ENCODE assay signal across 1 cellular context in genomic region chr10:121927841-121928527, GRCh38.
TF ChIP-seq lines count a peak whose summit lies in the region.

ATE1 (minus strand) TSS chr10:121928031; CDS start chr10:121927949, 82 bp downstream.

TF ChIP-seq in K562, 482 proteins besides CTCF, POLR2A, EP300 and RAD21 (continued from another document and continues in another):
- TF ChIP-seq CBFA2T3 (IDR thresholded peaks at IDR 0.05), result 0 out of 2 replicates have a peak, but pooled peaks have one; percentile 4
- TF ChIP-seq DMBX1 (CRISPR knock-in tag; IDR thresholded peaks at IDR 0.05; ENCODE audit: borderline replicate concordance), result no peak
- TF ChIP-seq ZNF184 (CRISPR knock-in tag; IDR thresholded peaks at IDR 0.05), result no peak
- no peak for TF ChIP-seq ATF1 (CRISPR knock-in tag; IDR thresholded peaks at IDR 0.05)
- TF ChIP-seq ATF1 (tag; IDR thresholded peaks at IDR 0.05), result peak; percentile 35
- TF ChIP-seq BMI1 (IDR thresholded peaks at IDR 0.05; ENCODE audit: low read length), result no peak
- TF ChIP-seq, protein P1, sequence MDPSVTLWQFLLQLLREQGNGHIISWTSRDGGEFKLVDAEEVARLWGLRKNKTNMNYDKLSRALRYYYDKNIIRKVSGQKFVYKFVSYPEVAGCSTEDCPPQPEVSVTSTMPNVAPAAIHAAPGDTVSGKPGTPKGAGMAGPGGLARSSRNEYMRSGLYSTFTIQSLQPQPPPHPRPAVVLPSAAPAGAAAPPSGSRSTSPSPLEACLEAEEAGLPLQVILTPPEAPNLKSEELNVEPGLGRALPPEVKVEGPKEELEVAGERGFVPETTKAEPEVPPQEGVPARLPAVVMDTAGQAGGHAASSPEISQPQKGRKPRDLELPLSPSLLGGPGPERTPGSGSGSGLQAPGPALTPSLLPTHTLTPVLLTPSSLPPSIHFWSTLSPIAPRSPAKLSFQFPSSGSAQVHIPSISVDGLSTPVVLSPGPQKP (CRISPR knock-in tag; IDR thresholded peaks at IDR 0.05), result no peak
- TF ChIP-seq KLF13 (tag; IDR thresholded peaks at IDR 0.05; ENCODE audit: borderline replicate concordance, low read depth), result 0 out of 2 replicates have a peak, but pooled peaks have one; percentile 25
- TF ChIP-seq, protein P2, sequence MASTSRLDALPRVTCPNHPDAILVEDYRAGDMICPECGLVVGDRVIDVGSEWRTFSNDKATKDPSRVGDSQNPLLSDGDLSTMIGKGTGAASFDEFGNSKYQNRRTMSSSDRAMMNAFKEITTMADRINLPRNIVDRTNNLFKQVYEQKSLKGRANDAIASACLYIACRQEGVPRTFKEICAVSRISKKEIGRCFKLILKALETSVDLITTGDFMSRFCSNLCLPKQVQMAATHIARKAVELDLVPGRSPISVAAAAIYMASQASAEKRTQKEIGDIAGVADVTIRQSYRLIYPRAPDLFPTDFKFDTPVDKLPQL (IDR thresholded peaks at IDR 0.05; ENCODE audit: extremely low read depth, insufficient read length), result no peak
- TF ChIP-seq TBP (optimal IDR thresholded peaks at IDR 0.05; ENCODE audit: low read depth, low read length), result peak; percentile 77
- TF ChIP-seq NCOA6 (IDR thresholded peaks at IDR 0.05), result no peak
- TF ChIP-seq MEIS2 (IDR thresholded peaks at IDR 0.05; ENCODE audit: partially characterized antibody), result no peak
- no peak for TF ChIP-seq ZNF134 (CRISPR knock-in tag; conservative IDR thresholded peaks at IDR 0.05)
- peak; percentile 45; the same call in 1 of the 2 replicates for TF ChIP-seq GMEB1 (CRISPR knock-in tag; IDR thresholded peaks at IDR 0.05)
- peak; percentile 37 for TF ChIP-seq TAF9B (IDR thresholded peaks at IDR 0.05; ENCODE audit: partially characterized antibody)
- no peak for TF ChIP-seq ZNF212 (CRISPR knock-in tag; IDR thresholded peaks at IDR 0.05)
- no peak for TF ChIP-seq ZNF695 (CRISPR knock-in tag; IDR thresholded peaks at IDR 0.05)
- TF ChIP-seq PPARD (CRISPR knock-in tag; IDR thresholded peaks at IDR 0.05), result no peak
- TF ChIP-seq SMAD2 (IDR thresholded peaks at IDR 0.05; ENCODE audit: low read depth, low read length), result no peak
- peak; percentile 81 for TF ChIP-seq GABPB1 (CRISPR knock-in tag; IDR thresholded peaks at IDR 0.05)
- no peak; the same call in none of the 2 replicates for TF ChIP-seq CBX1 (IDR thresholded peaks at IDR 0.05; ENCODE audit: low read depth)
- no peak for TF ChIP-seq ZNF133 (CRISPR knock-in tag; IDR thresholded peaks at IDR 0.05)
- no peak for TF ChIP-seq BRD4 (IDR thresholded peaks at IDR 0.05)
- TF ChIP-seq SAFB2 (IDR thresholded peaks at IDR 0.05; ENCODE audit: borderline replicate concordance, low read depth, low read length, severe bottlenecking), result no peak
- TF ChIP-seq ZNF431 (CRISPR knock-in tag; IDR thresholded peaks at IDR 0.05), result 0 out of 2 replicates have a peak, but pooled peaks have one; percentile 24
- no peak for TF ChIP-seq CHD4 (IDR thresholded peaks at IDR 0.05; ENCODE audit: insufficient read depth, insufficient replicate concordance, low read depth, low read length, poor library complexity, severe bottlenecking)
- TF ChIP-seq ZNF384 (IDR thresholded peaks at IDR 0.05; ENCODE audit: low read depth, low read length), result no peak
- no peak for TF ChIP-seq ZNF12 (CRISPR knock-in tag; IDR thresholded peaks at IDR 0.05)
- TF ChIP-seq, protein P3, sequence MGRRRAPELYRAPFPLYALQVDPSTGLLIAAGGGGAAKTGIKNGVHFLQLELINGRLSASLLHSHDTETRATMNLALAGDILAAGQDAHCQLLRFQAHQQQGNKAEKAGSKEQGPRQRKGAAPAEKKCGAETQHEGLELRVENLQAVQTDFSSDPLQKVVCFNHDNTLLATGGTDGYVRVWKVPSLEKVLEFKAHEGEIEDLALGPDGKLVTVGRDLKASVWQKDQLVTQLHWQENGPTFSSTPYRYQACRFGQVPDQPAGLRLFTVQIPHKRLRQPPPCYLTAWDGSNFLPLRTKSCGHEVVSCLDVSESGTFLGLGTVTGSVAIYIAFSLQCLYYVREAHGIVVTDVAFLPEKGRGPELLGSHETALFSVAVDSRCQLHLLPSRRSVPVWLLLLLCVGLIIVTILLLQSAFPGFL (CRISPR knock-in tag; IDR thresholded peaks at IDR 0.05), result 0 out of 2 replicates have a peak, but pooled peaks have one; percentile 66
- no peak for TF ChIP-seq ARID3B (CRISPR knock-in tag; IDR thresholded peaks at IDR 0.05; ENCODE audit: borderline replicate concordance)
- no peak for TF ChIP-seq ZNF232 (CRISPR knock-in tag; IDR thresholded peaks at IDR 0.05)
- TF ChIP-seq GATAD2A (IDR thresholded peaks at IDR 0.05), result no peak
- no peak; the same call in 1 of the 2 replicates for TF ChIP-seq ZNF395 (CRISPR knock-in tag; IDR thresholded peaks at IDR 0.05)
- TF ChIP-seq CTBP1 (IDR thresholded peaks at IDR 0.05; ENCODE audit: borderline replicate concordance), result peak; percentile 26; the same call in 1 of the 2 replicates
- no peak for TF ChIP-seq ZNF24 (IDR thresholded peaks at IDR 0.05)
- TF ChIP-seq, protein P4, sequence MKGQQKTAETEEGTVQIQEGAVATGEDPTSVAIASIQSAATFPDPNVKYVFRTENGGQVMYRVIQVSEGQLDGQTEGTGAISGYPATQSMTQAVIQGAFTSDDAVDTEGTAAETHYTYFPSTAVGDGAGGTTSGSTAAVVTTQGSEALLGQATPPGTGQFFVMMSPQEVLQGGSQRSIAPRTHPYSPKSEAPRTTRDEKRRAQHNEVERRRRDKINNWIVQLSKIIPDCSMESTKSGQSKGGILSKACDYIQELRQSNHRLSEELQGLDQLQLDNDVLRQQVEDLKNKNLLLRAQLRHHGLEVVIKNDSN (CRISPR knock-in tag; IDR thresholded peaks at IDR 0.05), result no peak
- peak; percentile 25; the same call in 1 of the 2 replicates for TF ChIP-seq JUND (IDR thresholded peaks at IDR 0.05; ENCODE audit: borderline replicate concordance, low read depth, low read length)
- TF ChIP-seq JUND (tag; IDR thresholded peaks at IDR 0.05; ENCODE audit: borderline replicate concordance, low read depth, low read length), result no peak; the same call in 2 of the 3 replicates
- TF ChIP-seq NELFE (IDR thresholded peaks at IDR 0.05; ENCODE audit: insufficient read depth, insufficient read length), result no peak
- no peak for TF ChIP-seq TEAD4 (IDR thresholded peaks at IDR 0.05; ENCODE audit: low read length)
- TF ChIP-seq TEAD4 (CRISPR knock-in tag; IDR thresholded peaks at IDR 0.05; ENCODE audit: borderline replicate concordance), result no peak
- no peak for TF ChIP-seq ARHGAP35 (IDR thresholded peaks at IDR 0.05; ENCODE audit: partially characterized antibody)
- no peak for TF ChIP-seq SAP30 (IDR thresholded peaks at IDR 0.05; ENCODE audit: borderline replicate concordance, insufficient read depth, low read depth, low read length, poor library complexity, severe bottlenecking)
- no peak for TF ChIP-seq OTX1 (CRISPR knock-in tag; IDR thresholded peaks at IDR 0.05)
- TF ChIP-seq SETDB1 (IDR thresholded peaks at IDR 0.05; ENCODE audit: low read length), result no peak
- TF ChIP-seq BDP1 (IDR thresholded peaks at IDR 0.05; ENCODE audit: insufficient read depth, insufficient read length), result no peak
- TF ChIP-seq CCNT2 (IDR thresholded peaks at IDR 0.05; ENCODE audit: borderline replicate concordance, extremely low read depth, insufficient read length, low read depth, low read length), result peak; percentile 15
- TF ChIP-seq PYGO2 (tag; IDR thresholded peaks at IDR 0.05), result no peak
- no peak for TF ChIP-seq POU5F1 (IDR thresholded peaks at IDR 0.05; ENCODE audit: borderline replicate concordance, low read depth, low read length, partially characterized antibody)
- TF ChIP-seq NFATC3 (IDR thresholded peaks at IDR 0.05), result no peak
- TF ChIP-seq ZNF41 (CRISPR knock-in tag; conservative IDR thresholded peaks at IDR 0.05), result no peak
- TF ChIP-seq ZNF217 (CRISPR knock-in tag; IDR thresholded peaks at IDR 0.05), result no peak
- TF ChIP-seq RHOXF2B (CRISPR knock-in tag; conservative IDR thresholded peaks at IDR 0.05), result no peak
- no peak for TF ChIP-seq SMARCB1 (IDR thresholded peaks at IDR 0.05; ENCODE audit: insufficient read length, low read depth)
- no peak; the same call in 1 of the 2 replicates for TF ChIP-seq SIN3B (IDR thresholded peaks at IDR 0.05; ENCODE audit: low read depth)
- TF ChIP-seq ZNF398 (CRISPR knock-in tag; IDR thresholded peaks at IDR 0.05), result no peak
- TF ChIP-seq SNIP1 (IDR thresholded peaks at IDR 0.05; ENCODE audit: low read depth), result no peak
- TF ChIP-seq, protein P5, sequence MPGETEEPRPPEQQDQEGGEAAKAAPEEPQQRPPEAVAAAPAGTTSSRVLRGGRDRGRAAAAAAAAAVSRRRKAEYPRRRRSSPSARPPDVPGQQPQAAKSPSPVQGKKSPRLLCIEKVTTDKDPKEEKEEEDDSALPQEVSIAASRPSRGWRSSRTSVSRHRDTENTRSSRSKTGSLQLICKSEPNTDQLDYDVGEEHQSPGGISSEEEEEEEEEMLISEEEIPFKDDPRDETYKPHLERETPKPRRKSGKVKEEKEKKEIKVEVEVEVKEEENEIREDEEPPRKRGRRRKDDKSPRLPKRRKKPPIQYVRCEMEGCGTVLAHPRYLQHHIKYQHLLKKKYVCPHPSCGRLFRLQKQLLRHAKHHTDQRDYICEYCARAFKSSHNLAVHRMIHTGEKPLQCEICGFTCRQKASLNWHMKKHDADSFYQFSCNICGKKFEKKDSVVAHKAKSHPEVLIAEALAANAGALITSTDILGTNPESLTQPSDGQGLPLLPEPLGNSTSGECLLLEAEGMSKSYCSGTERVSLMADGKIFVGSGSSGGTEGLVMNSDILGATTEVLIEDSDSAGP (CRISPR knock-in tag; IDR thresholded peaks at IDR 0.05), result no peak
- no peak for TF ChIP-seq TARDBP (IDR thresholded peaks at IDR 0.05)
- no peak for TF ChIP-seq HDAC1 (IDR thresholded peaks at IDR 0.05)
- TF ChIP-seq MTA3 (IDR thresholded peaks at IDR 0.05; ENCODE audit: borderline replicate concordance), result no peak
- no peak for TF ChIP-seq STAG1 (CRISPR knock-in tag; IDR thresholded peaks at IDR 0.05; ENCODE audit: borderline replicate concordance)
- TF ChIP-seq, protein P6, sequence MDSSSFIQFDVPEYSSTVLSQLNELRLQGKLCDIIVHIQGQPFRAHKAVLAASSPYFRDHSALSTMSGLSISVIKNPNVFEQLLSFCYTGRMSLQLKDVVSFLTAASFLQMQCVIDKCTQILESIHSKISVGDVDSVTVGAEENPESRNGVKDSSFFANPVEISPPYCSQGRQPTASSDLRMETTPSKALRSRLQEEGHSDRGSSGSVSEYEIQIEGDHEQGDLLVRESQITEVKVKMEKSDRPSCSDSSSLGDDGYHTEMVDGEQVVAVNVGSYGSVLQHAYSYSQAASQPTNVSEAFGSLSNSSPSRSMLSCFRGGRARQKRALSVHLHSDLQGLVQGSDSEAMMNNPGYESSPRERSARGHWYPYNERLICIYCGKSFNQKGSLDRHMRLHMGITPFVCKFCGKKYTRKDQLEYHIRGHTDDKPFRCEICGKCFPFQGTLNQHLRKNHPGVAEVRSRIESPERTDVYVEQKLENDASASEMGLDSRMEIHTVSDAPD (CRISPR knock-in tag; IDR thresholded peaks at IDR 0.05), result no peak
- no peak for TF ChIP-seq PHB (CRISPR knock-in tag; IDR thresholded peaks at IDR 0.05)
- TF ChIP-seq ERF (CRISPR knock-in tag; IDR thresholded peaks at IDR 0.05), result no peak
- TF ChIP-seq ZNF354B (CRISPR knock-in tag; IDR thresholded peaks at IDR 0.05), result no peak
- TF ChIP-seq L3MBTL2 (IDR thresholded peaks at IDR 0.05), result peak; percentile 67
- TF ChIP-seq NFRKB (IDR thresholded peaks at IDR 0.05; ENCODE audit: low read depth), result peak; percentile 86
- no peak for TF ChIP-seq ZNF3 (CRISPR knock-in tag; IDR thresholded peaks at IDR 0.05)
- no peak for TF ChIP-seq HMG20B (CRISPR knock-in tag; IDR thresholded peaks at IDR 0.05)
